1 cellular context compared by ENCODE assay signal in genomic region chr1:3578906-3579305, GRCh38.
TF ChIP-seq lines count a peak whose summit lies in the region.

No MANE protein-coding gene starts in this region.

TF ChIP-seq in WTC11, 78 proteins besides CTCF, POLR2A, EP300 and RAD21 (continued from another document):
- TF ChIP-seq PRDM15 (CRISPR knock-in tag; IDR thresholded peaks at IDR 0.05) (no peak), NFYB (CRISPR knock-in tag; conservative IDR thresholded peaks at IDR 0.05; ENCODE audit: low read depth) (no peak)
